Comparison of ENCODE assay signal across 1 cellular context in the genomic region with DNA sequence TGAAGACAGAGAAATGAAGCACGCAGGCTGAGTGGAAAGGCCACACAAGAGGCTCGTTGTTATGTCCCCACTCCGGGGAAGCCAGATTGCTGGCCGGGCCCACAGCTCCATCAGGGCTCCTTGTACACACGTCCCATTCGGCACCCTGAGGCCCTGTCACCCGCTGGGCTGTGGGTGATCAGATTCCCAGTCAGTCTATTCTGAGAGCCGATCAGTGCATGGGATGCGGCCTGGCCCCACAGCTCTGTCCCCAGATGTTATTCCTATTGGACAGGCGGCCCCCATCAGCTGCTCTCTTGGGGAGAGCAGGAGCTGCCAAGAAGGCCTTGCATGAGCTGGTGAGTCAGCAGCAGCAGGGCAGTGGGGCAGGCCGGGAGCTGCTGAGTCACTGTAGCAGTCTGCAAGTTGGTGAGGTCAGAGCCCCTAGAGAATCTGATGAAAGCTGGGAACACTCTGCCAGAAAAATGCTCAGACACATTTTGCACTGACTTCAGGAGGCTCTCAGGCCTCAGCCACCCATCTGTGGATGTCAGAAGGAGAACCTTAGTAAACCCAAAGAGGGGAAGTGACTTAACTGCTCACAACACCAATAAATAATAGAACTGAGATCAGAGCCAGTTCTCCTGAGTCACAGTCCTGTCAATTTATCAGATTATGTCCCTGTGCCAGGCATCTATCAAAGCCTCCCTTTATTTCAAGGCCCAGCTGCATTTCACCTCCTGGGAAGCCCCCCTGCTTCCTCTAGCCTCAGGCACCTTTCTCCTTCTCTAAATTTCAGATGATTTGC.
TF ChIP-seq lines count a peak whose summit lies in the region.

No MANE protein-coding gene starts in this region.

TF ChIP-seq in K562, 482 proteins besides CTCF, POLR2A, EP300 and RAD21 (continued from another document and continues in another):
- no peak for TF ChIP-seq RBM39 (optimal IDR thresholded peaks at IDR 0.05; ENCODE audit: low read depth, low read length)
- TF ChIP-seq ESRRB (CRISPR knock-in tag; IDR thresholded peaks at IDR 0.05; ENCODE audit: borderline replicate concordance): no peak
- no peak for TF ChIP-seq POLR2AphosphoS2 (IDR thresholded peaks at IDR 0.05; ENCODE audit: low read length)
- no peak for TF ChIP-seq ZBTB8A (IDR thresholded peaks at IDR 0.05; ENCODE audit: partially characterized antibody)
- peak; percentile 91 for TF ChIP-seq SMARCC2 (IDR thresholded peaks at IDR 0.05; ENCODE audit: low read depth)
- TF ChIP-seq EGR1 (conservative IDR thresholded peaks at IDR 0.05): no peak
- peak; percentile 89 for TF ChIP-seq TCF15 (CRISPR knock-in tag; IDR thresholded peaks at IDR 0.05)
- 0 out of 2 replicates have a peak, but pooled peaks have one; percentile 60 for TF ChIP-seq ZNF668 (CRISPR knock-in tag; IDR thresholded peaks at IDR 0.05)
- TF ChIP-seq, protein P1, sequence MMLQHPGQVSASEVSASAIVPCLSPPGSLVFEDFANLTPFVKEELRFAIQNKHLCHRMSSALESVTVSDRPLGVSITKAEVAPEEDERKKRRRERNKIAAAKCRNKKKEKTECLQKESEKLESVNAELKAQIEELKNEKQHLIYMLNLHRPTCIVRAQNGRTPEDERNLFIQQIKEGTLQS (IDR thresholded peaks at IDR 0.05): peak; percentile 100
- TF ChIP-seq, protein P1 (CRISPR knock-in tag; conservative IDR thresholded peaks at IDR 0.05): peak; percentile 98
- TF ChIP-seq SMAD1 (IDR thresholded peaks at IDR 0.05; ENCODE audit: low read depth, low read length, partially characterized antibody): peak; percentile 77
- TF ChIP-seq, protein P2, sequence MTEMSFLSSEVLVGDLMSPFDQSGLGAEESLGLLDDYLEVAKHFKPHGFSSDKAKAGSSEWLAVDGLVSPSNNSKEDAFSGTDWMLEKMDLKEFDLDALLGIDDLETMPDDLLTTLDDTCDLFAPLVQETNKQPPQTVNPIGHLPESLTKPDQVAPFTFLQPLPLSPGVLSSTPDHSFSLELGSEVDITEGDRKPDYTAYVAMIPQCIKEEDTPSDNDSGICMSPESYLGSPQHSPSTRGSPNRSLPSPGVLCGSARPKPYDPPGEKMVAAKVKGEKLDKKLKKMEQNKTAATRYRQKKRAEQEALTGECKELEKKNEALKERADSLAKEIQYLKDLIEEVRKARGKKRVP (CRISPR knock-in tag; IDR thresholded peaks at IDR 0.05): peak; percentile 89
- TF ChIP-seq TFE3 (CRISPR knock-in tag; IDR thresholded peaks at IDR 0.05): no peak; the same call in 1 of the 2 replicates
- TF ChIP-seq ZNF696 (CRISPR knock-in tag; conservative IDR thresholded peaks at IDR 0.05): no peak
- 0 out of 2 replicates have a peak, but pooled peaks have one; percentile 63 for TF ChIP-seq PTRF (tag; IDR thresholded peaks at IDR 0.05)
- 0 out of 2 replicates have a peak, but pooled peaks have one; percentile 30 for TF ChIP-seq KLF16 (IDR thresholded peaks at IDR 0.05)
- TF ChIP-seq ZNF408 (CRISPR knock-in tag; IDR thresholded peaks at IDR 0.05; ENCODE audit: low read depth): no peak
- TF ChIP-seq ARNT (IDR thresholded peaks at IDR 0.05): no peak; a peak in 2 of 4 replicates
- TF ChIP-seq, protein P3, sequence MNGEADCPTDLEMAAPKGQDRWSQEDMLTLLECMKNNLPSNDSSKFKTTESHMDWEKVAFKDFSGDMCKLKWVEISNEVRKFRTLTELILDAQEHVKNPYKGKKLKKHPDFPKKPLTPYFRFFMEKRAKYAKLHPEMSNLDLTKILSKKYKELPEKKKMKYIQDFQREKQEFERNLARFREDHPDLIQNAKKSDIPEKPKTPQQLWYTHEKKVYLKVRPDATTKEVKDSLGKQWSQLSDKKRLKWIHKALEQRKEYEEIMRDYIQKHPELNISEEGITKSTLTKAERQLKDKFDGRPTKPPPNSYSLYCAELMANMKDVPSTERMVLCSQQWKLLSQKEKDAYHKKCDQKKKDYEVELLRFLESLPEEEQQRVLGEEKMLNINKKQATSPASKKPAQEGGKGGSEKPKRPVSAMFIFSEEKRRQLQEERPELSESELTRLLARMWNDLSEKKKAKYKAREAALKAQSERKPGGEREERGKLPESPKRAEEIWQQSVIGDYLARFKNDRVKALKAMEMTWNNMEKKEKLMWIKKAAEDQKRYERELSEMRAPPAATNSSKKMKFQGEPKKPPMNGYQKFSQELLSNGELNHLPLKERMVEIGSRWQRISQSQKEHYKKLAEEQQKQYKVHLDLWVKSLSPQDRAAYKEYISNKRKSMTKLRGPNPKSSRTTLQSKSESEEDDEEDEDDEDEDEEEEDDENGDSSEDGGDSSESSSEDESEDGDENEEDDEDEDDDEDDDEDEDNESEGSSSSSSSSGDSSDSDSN (IDR thresholded peaks at IDR 0.05; ENCODE audit: borderline replicate concordance in 1 of 2, low read depth in 2 of 2, low read length in 2 of 2): peak; percentile 16 to 40; a peak in 1 of 4 replicates
- TF ChIP-seq TSC22D4 (tag; IDR thresholded peaks at IDR 0.05): no peak
- TF ChIP-seq ZNF699 (CRISPR knock-in tag; IDR thresholded peaks at IDR 0.05; ENCODE audit: insufficient replicate concordance): no peak
- no peak for TF ChIP-seq MCM2 (IDR thresholded peaks at IDR 0.05; ENCODE audit: low read depth)
- TF ChIP-seq, protein P4, sequence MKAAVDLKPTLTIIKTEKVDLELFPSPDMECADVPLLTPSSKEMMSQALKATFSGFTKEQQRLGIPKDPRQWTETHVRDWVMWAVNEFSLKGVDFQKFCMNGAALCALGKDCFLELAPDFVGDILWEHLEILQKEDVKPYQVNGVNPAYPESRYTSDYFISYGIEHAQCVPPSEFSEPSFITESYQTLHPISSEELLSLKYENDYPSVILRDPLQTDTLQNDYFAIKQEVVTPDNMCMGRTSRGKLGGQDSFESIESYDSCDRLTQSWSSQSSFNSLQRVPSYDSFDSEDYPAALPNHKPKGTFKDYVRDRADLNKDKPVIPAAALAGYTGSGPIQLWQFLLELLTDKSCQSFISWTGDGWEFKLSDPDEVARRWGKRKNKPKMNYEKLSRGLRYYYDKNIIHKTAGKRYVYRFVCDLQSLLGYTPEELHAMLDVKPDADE (conservative IDR thresholded peaks at IDR 0.05; ENCODE audit: control insufficient read depth, low read depth, low read length): 0 out of 2 replicates have a peak, but pooled peaks have one; percentile 50
- TF ChIP-seq ZNF347 (CRISPR knock-in tag; IDR thresholded peaks at IDR 0.05; ENCODE audit: low read depth): no peak
- peak in 1 of 2 experiments; percentile 35; a peak in 3 of 4 replicates for TF ChIP-seq KDM1A (IDR thresholded peaks at IDR 0.05)
- TF ChIP-seq CCAR2 (IDR thresholded peaks at IDR 0.05; ENCODE audit: low read depth, low read length): no peak
- no peak for TF ChIP-seq ZNF444 (CRISPR knock-in tag; IDR thresholded peaks at IDR 0.05)
- TF ChIP-seq SRSF9 (IDR thresholded peaks at IDR 0.05; ENCODE audit: borderline replicate concordance, low read depth, low read length): no peak
- no peak for TF ChIP-seq MTA2 (IDR thresholded peaks at IDR 0.05; ENCODE audit: low read depth)
- peak; percentile 89 for TF ChIP-seq ZNF175 (CRISPR knock-in tag; IDR thresholded peaks at IDR 0.05; ENCODE audit: low read depth)
- TF ChIP-seq MGA (IDR thresholded peaks at IDR 0.05): peak; percentile 86
- TF ChIP-seq PATZ1 (CRISPR knock-in tag; IDR thresholded peaks at IDR 0.05; ENCODE audit: borderline replicate concordance): no peak
- TF ChIP-seq PML (IDR thresholded peaks at IDR 0.05; ENCODE audit: low read length): peak; percentile 42; the same call in 1 of the 2 replicates
- peak; percentile 81 for TF ChIP-seq BHLHE40 (IDR thresholded peaks at IDR 0.05; ENCODE audit: low read length)
- TF ChIP-seq NCOA4 (IDR thresholded peaks at IDR 0.05; ENCODE audit: partially characterized antibody): no peak
